In genomic region chr2:201643216-201643651, GRCh38 we compare ENCODE assay signal across 8 cellular contexts. TPM values are rescaled to one million over a fixed set of nuclear protein-coding genes. Genes with fewer than 3 reads are reported as not detected.
DNase-seq lines count a peak whose midpoint lies in the region; TF ChIP-seq lines count a peak whose summit lies in the region.

A gene with protein sequence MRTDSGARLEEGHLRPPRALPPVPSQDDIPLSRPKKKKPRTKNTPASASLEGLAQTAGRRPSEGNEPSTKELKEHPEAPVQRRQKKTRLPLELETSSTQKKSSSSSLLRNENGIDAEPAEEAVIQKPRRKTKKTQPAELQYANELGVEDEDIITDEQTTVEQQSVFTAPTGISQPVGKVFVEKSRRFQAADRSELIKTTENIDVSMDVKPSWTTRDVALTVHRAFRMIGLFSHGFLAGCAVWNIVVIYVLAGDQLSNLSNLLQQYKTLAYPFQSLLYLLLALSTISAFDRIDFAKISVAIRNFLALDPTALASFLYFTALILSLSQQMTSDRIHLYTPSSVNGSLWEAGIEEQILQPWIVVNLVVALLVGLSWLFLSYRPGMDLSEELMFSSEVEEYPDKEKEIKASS (minus strand): TSS chr2:201643503. CDS start chr2:201643400, 103 bp downstream.

- H3K4me1 ChIP-seq in HAP-1 (no peaks in the 10 kb centered on the region), uterus (no peaks in the 10 kb centered on the region)

- in situ Hi-C loops in HAP-1 (cut with MboI; ENCODE audit: low sequenced_read_pairs), result no loop called here

- peak within 1 kb of the TSS; percentile 96 for H3K4me3 Mint-ChIP-seq in neural crest cell

- no peak for TF ChIP-seq POLR2A in uterus (IDR thresholded peaks at IDR 0.05)

- intact Hi-C loops in uterus (cut with DNase I; ENCODE audit: low total_unique reads), result no loop called here

- H3K36me3 ChIP-seq in HAP-1 (replicated peaks), result peaks cover 2% of the 10 kb centered on the region; the same call in 1 of the 2 replicates
- no peaks in the 10 kb centered on the region for H3K36me3 ChIP-seq in uterus

- no peaks in the 10 kb centered on the region for H3K27me3 Mint-ChIP-seq in neural crest cell (ENCODE audit: low read depth)

- no peaks in the 10 kb centered on the region for H3K36me3 Mint-ChIP-seq in neural crest cell (ENCODE audit: low read depth)

- H3K9me3 ChIP-seq in HAP-1, result no peaks in the 10 kb centered on the region
- H3K9me3 ChIP-seq in uterus, result no peaks in the 10 kb centered on the region

- TF ChIP-seq CTCF in foreskin fibroblast (IDR thresholded peaks at IDR 0.05; ENCODE audit: low read depth, low read length) (no peak), neural crest cell (conservative IDR thresholded peaks at IDR 0.05) (no peak), uterus (IDR thresholded peaks at IDR 0.05) (no peak)

- H3K4me3 ChIP-seq in HAP-1 (peak within 1 kb of the TSS; percentile 75), foreskin fibroblast (ENCODE audit: low read depth in 1 of 2, low read length in 2 of 2) (peak within 1 kb of the TSS; percentile 91 to 98), uterus (peak within 1 kb of the TSS; percentile 82 to 94)

- DNase-seq in NCI-H1694 treated with DMSO at 0.1 percent for 48 hours (lab: John Stamatoyannopoulos, UW) (peak; percentile 25), NCI-H1694 (lab: John Stamatoyannopoulos, UW) (no peak), HAP-1 (ENCODE audit: low spot score in 2 of 2) (peak in 1 of 2 experiments; percentile 52), M059J (ENCODE audit: low read depth) (peak; percentile 55), activated T-cell treated with anti-CD3 and anti-CD28 coated beads for 4 hours (peak; percentile 41), foreskin fibroblast (peak in 1 of 2 donors; percentile 60), neural crest cell (ENCODE audit: low read depth, low spot score) (peak; percentile 33), uterus (peak; percentile 46 to 66)

- peaks cover 22% of the 10 kb centered on the region for H3K4me1 Mint-ChIP-seq in neural crest cell

- H3K9me3 Mint-ChIP-seq in neural crest cell, result no peaks in the 10 kb centered on the region

- H3K27ac Mint-ChIP-seq in neural crest cell (ENCODE audit: unreplicated experiment), result peak within 1 kb of the TSS; percentile 99

- H3K27me3 ChIP-seq in HAP-1 (ENCODE audit: low read depth) (no peaks in the 10 kb centered on the region), uterus (no peaks in the 10 kb centered on the region)

- H3K27ac ChIP-seq in uterus, result peak within 1 kb of the TSS; percentile 96 to 98

RNA-seq across cellular contexts. Expression of the gene that starts here (rescaled TPM):
- total RNA-seq in M059J (2014; rRNA removed; shearing (Covaris generic)), result 58.8 and 68.8 TPM in 2 replicates
- total RNA-seq in neural crest cell (67.5 and 67.8 TPM in 2 replicates), uterus (10 to 100 TPM in 3 of 4 donors, 1 to 10 TPM in 1; 7.2 to 52.1 (median 26.0) TPM)
